Comparison of ENCODE assay signal across 12 cellular contexts in the genomic region with DNA sequence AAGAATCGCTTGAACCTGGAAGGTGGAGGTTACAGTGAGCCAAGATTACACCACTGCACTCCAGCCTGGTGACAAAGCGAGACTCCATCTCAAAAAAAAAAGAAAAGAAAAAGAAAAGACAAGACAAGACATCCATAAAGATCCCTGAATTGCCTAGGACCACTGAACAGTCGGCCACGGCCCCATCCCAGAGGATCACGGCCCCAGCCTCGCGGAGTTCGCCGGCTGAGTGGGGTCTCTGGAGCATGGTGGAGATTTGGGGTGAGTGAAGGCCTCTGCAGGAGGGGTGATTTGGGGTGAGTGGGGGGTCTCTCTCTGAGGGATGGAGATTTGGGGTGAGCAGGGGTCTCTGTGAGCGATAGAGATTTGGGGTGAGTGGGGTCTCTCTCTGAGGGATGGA. TPM values are rescaled to one million over a fixed set of nuclear protein-coding genes. Genes with fewer than 3 reads are reported as not detected.
"Had no signal": no experiment of that assay in that cellular context is flagged by ENCODE, and none has a peak within 500 bp of the region (broad histone marks: within the 10 kb centered on the region; RNA-seq: fewer than 3 reads in every experiment).

No MANE protein-coding gene starts in this region.

RNA-seq across cellular contexts. Expression of gene CSF2RA, which starts 28.1 kb away (rescaled TPM):
- total RNA-seq: osteocyte, pulmonary artery endothelial cell, renal cortical epithelial cell had no signal

RNA-seq across cellular contexts. Expression of gene CRLF2, which starts 28.1 kb away (rescaled TPM):
- total RNA-seq: kidney epithelial cell, left ventricle myocardium inferior, mesothelial cell of epicardium, occipital lobe, osteocyte, progenitor cell of endocrine pancreas, pulmonary artery endothelial cell, renal cortical epithelial cell, right atrium auricular region, smooth muscle cell, uterus had no signal
- polyA plus RNA-seq: neural cell, smooth muscle cell had no signal
